In genomic region chr9:136245194-136246150, GRCh38 we compare ENCODE assay signal across 8 cellular contexts. TPM values are rescaled to one million over a fixed set of nuclear protein-coding genes. Genes with fewer than 3 reads are reported as not detected.
DNase-seq lines count a peak whose midpoint lies in the region; ATAC-seq and TF ChIP-seq lines count a peak whose summit lies in the region.

Gene QSOX2 (minus strand): TSS chr9:136245812. CDS start chr9:136245803, 9 bp downstream.

- TF ChIP-seq CTCF in GM12864 (IDR thresholded peaks at IDR 0.05; ENCODE audit: low read depth, low read length, missing control alignments) (no peak), spleen (IDR thresholded peaks at IDR 0.05 in 8 of 11, conservative IDR thresholded peaks at IDR 0.05 in 3 of 11) (no peak)

- H3K36me3 ChIP-seq in spleen: peaks cover 0 to 15% (median 0%) of the 10 kb centered on the region in 6 donors

- no peaks in the 10 kb centered on the region for H3K27me3 ChIP-seq in spleen (replicated peaks in 1 of 7)

- intact Hi-C loops in spleen (cut with DNase I; ENCODE audit: low total_unique reads): no loop called here

- peaks cover 22 to 57% (median 53%) of the 10 kb centered on the region in 6 donors for H3K4me1 ChIP-seq in spleen

- no peak for DNase-seq in GM12864 (ENCODE audit: low read depth)
- peak; percentile 79 for DNase-seq in NCI-H2196 (lab: John Stamatoyannopoulos, UW; ENCODE audit: unreplicated experiment)
- DNase-seq in activated CD4-positive, CD25-positive, alpha-beta regulatory T cell (lab: John Stamatoyannopoulos, UW): peak; percentile 77 to 84 (median 80)
- peak in 60 of 61 donors; percentile 36 to 92 (median 82) for DNase-seq in caudate nucleus (lab: John Stamatoyannopoulos, UW)
- DNase-seq in inferior parietal cortex (ENCODE audit: extremely low spot score): peak; percentile 66
- DNase-seq in spleen: peak; percentile 94

- peak within 1 kb of the TSS; percentile 21 for H3K27ac ChIP-seq in caudate nucleus (ENCODE audit: low read depth, low read length)
- H3K27ac ChIP-seq in spleen: peak within 1 kb of the TSS in 6 of 8 donors; percentile 58 to 87 (median 74)

- peak; percentile 51 for ATAC-seq in HG02938 (IDR thresholded peaks at IDR 0.05; ENCODE audit: unreplicated experiment)
- ATAC-seq in HG03108 (IDR thresholded peaks at IDR 0.05; ENCODE audit: unreplicated experiment): no peak

- H3K9me3 ChIP-seq in spleen: no peaks in the 10 kb centered on the region

- 0 to 2% (median 1%) methylated on average over 14 to 113 of the region's 113 CpGs for WGBS in spleen, 5 donors

- peak in 1 of 3 donors; percentile 57 for TF ChIP-seq POLR2A in spleen (IDR thresholded peaks at IDR 0.05)

- H3K4me3 ChIP-seq in GM12864 (ENCODE audit: low read depth, low read length): peak within 1 kb of the TSS; percentile 80
- H3K4me3 ChIP-seq in spleen: peak within 1 kb of the TSS; percentile 80 to 99 (median 96)

RNA-seq across cellular contexts. Expression of gene QSOX2, which starts in this region (rescaled TPM):
- 10 to 100 TPM; 13.2 to 20.3 (median 19.2) TPM for total RNA-seq in spleen
- 10 to 100 TPM; 12.3 to 15.3 (median 14.2) TPM for polyA plus RNA-seq in spleen
